ENCODE assay signal across 1 cellular context in the genomic region with DNA sequence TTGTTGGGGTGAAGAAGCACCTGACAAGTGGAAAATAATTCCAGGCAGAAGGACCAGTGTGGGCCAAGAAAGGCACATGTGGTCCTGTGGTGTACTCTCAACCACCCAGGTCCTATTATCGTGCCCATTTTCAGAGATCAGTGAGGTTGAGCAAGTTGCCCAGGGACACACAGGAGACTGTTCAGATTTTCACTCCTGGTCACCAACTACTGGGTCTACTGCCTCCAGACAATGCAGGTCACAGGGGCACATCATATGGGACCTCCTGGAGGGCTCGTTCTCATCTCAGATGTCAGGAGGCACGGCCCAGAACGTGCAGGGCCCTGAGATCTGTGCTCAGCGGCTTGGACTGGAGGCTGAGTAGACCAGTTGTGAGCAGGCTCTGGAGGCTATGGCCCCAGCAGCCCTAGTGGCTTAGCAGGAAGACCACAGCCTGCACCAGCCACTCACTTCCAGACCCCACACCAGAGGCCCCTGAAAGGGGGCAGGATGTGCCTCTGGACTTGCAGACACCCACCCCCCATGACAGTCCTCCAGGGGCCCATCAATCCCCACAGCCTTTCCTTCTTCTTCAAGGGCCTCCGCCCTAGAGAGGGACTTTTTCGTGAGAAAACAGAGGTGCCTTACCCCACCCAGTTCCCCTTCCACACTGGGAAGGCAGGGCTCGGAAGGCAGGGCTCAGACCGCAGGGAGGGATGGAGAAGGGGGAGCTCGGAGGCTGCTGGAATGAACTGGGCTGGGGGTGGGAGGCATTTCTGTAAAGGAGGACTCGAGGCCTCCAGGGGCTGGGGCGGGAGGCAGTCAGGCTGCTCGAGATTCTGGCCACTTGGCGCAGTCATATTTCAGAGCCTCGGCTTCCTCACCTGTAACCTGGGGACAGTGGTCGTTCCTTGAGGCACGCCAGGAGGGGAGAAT.
TF ChIP-seq lines count a peak whose summit lies in the region.

No MANE protein-coding gene starts in this region.

TF ChIP-seq in K562, 482 proteins besides CTCF, POLR2A, EP300 and RAD21 (continued from another document):
- TF ChIP-seq THRB (CRISPR knock-in tag; conservative IDR thresholded peaks at IDR 0.05) (no peak), ZBTB1 (CRISPR knock-in tag; IDR thresholded peaks at IDR 0.05; ENCODE audit: borderline replicate concordance, low read depth) (no peak), ATF6 (CRISPR knock-in tag; IDR thresholded peaks at IDR 0.05) (no peak), TSHZ1 (CRISPR knock-in tag; IDR thresholded peaks at IDR 0.05) (no peak), E2F4 (CRISPR knock-in tag; IDR thresholded peaks at IDR 0.05; ENCODE audit: low read depth) (no peak), NUFIP1 (IDR thresholded peaks at IDR 0.05; ENCODE audit: partially characterized antibody) (no peak), NFXL1 (CRISPR knock-in tag; IDR thresholded peaks at IDR 0.05) (no peak), XRCC5 (IDR thresholded peaks at IDR 0.05; ENCODE audit: low read depth, low read length) (no peak)
- TF ChIP-seq, protein P1, sequence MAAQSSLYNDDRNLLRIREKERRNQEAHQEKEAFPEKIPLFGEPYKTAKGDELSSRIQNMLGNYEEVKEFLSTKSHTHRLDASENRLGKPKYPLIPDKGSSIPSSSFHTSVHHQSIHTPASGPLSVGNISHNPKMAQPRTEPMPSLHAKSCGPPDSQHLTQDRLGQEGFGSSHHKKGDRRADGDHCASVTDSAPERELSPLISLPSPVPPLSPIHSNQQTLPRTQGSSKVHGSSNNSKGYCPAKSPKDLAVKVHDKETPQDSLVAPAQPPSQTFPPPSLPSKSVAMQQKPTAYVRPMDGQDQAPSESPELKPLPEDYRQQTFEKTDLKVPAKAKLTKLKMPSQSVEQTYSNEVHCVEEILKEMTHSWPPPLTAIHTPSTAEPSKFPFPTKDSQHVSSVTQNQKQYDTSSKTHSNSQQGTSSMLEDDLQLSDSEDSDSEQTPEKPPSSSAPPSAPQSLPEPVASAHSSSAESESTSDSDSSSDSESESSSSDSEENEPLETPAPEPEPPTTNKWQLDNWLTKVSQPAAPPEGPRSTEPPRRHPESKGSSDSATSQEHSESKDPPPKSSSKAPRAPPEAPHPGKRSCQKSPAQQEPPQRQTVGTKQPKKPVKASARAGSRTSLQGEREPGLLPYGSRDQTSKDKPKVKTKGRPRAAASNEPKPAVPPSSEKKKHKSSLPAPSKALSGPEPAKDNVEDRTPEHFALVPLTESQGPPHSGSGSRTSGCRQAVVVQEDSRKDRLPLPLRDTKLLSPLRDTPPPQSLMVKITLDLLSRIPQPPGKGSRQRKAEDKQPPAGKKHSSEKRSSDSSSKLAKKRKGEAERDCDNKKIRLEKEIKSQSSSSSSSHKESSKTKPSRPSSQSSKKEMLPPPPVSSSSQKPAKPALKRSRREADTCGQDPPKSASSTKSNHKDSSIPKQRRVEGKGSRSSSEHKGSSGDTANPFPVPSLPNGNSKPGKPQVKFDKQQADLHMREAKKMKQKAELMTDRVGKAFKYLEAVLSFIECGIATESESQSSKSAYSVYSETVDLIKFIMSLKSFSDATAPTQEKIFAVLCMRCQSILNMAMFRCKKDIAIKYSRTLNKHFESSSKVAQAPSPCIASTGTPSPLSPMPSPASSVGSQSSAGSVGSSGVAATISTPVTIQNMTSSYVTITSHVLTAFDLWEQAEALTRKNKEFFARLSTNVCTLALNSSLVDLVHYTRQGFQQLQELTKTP (IDR thresholded peaks at IDR 0.05; ENCODE audit: low read depth in 1 of 2, partially characterized antibody in 2 of 2) = no peak
TF ChIP-seq in K562: peak in this region for 0.
